In the genomic region with DNA sequence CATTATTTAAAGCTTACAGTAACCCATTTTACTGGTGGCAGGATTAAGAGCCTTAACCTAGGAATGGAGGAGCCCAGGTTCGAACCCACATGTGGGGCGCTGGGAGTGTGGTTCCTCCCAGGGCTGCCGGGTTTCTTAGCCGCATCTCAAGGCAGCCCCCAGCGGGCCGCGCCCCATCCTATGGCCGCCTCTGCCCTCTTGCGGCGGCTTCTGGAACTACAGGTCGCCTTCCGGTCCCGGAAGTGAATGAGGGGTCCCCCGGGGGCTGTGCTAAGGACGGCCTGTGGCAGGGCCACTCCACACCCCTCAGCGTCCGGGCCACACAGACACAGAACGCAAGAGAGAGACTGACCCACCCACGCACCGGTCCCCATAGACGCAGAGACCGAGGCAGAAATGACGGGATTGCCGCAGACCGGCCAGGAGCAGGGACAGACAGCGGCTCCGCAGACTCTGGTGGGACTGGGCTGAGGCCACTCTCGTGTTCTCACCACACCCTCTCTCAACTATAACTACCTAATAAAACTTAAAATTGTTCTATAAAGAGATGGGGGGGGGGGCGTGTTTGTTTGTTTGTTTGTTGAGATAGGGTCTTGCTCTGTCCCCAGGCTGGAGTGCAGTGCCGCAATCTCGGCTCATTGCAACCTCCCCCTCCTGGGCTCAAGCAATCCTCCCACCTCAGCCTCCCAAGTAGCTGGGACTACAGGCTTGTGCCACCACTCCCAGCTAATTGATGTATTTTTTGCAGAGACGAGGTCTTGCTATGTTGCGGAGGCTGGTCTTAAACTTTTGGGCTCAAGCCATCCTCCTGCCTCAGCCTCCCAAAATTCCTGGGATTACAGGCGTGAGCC, we compare ENCODE assay signal across 10 cellular contexts. TPM values are rescaled to one million over a fixed set of nuclear protein-coding genes. Genes with fewer than 3 reads are reported as not detected.
DNase-seq lines count a peak whose midpoint lies in the region; ATAC-seq lines count a peak whose summit lies in the region.
"Not testable (repeated sequence)": the region's sequence is repeated elsewhere in the genome, so short reads cannot be mapped to it uniquely, and the experiment has no call there.
"Had no signal": no experiment of that assay in that cellular context is flagged by ENCODE, and none has a peak within 500 bp of the region (broad histone marks: within the 10 kb centered on the region; RNA-seq: fewer than 3 reads in every experiment).

No MANE protein-coding gene starts in this region.

- ATAC-seq in GM18870 (IDR thresholded peaks at IDR 0.05; ENCODE audit: unreplicated experiment) (peak; percentile 58), GM21423 (IDR thresholded peaks at IDR 0.05; ENCODE audit: unreplicated experiment) (peak; percentile 80), HG02763 (IDR thresholded peaks at IDR 0.05; ENCODE audit: unreplicated experiment) (peak; percentile 79), HG03175 (IDR thresholded peaks at IDR 0.05; ENCODE audit: unreplicated experiment) (peak; percentile 78), T-cell (replicated peaks in 1 of 4) (peak; percentile 95 to 99 (median 96)), esophagus mucosa (peak; percentile 93)
- ATAC-seq in naive thymus-derived CD8-positive, alpha-beta T cell, result peak; percentile 96 to 98

- H3K27me3 Mint-ChIP-seq in T-cell; naive thymus-derived CD8-positive, alpha-beta T cell: not testable (repeated sequence)

- not testable (repeated sequence) for H3K36me3 Mint-ChIP-seq in T-cell; naive thymus-derived CD8-positive, alpha-beta T cell

- not testable (repeated sequence) for H3K4me1 Mint-ChIP-seq in T-cell; naive thymus-derived CD8-positive, alpha-beta T cell

- not testable (repeated sequence) for H3K4me3 Mint-ChIP-seq in T-cell; naive thymus-derived CD8-positive, alpha-beta T cell

- not testable (repeated sequence) for H3K27ac Mint-ChIP-seq in T-cell; naive thymus-derived CD8-positive, alpha-beta T cell

- CTCF ChIA-PET in T-cell (lab: Charles Lee), result not testable (repeated sequence)

- not testable (repeated sequence) for DNase-seq in T-cell; naive thymus-derived CD8-positive, alpha-beta T cell

- POLR2A ChIA-PET in T-cell (lab: Charles Lee); naive thymus-derived CD8-positive, alpha-beta T cell (lab: Charles Lee): not testable (repeated sequence)

- H3K9me3 Mint-ChIP-seq in T-cell; naive thymus-derived CD8-positive, alpha-beta T cell: not testable (repeated sequence)

RNA-seq across cellular contexts. Expression of a gene that starts 23.8 kb away (rescaled TPM):
- total RNA-seq in T-cell (10 to 100 TPM; 26.5 to 95.2 (median 74.0) TPM), esophagus mucosa (1.00 TPM)
- 10 to 100 TPM; 65.6 to 69.9 TPM for total RNA-seq in naive thymus-derived CD8-positive, alpha-beta T cell
- polyA plus RNA-seq in naive thymus-derived CD8-positive, alpha-beta T cell, result 10 to 100 TPM; 32.7 to 99.6 (median 73.1) TPM
- total RNA-seq: bronchial epithelial cell, MCF 10A had no signal

RNA-seq across cellular contexts. Expression of a gene that starts 56.8 kb away (rescaled TPM):
- total RNA-seq in T-cell (100 to 1,000 TPM in 1 of 5 donors, 10 to 100 TPM in 4; 28.0 to 106 (median 85.5) TPM), esophagus mucosa (0.48 TPM)
- 10 to 100 TPM; 67.3 to 69.6 TPM for total RNA-seq in naive thymus-derived CD8-positive, alpha-beta T cell
- 1 to 10 TPM in 1 of 3 donors, under 1 TPM in 2; 0.44 to 1.2 (median 0.71) TPM for polyA plus RNA-seq in naive thymus-derived CD8-positive, alpha-beta T cell
- total RNA-seq: bronchial epithelial cell, MCF 10A, vagina had no signal

Comparison
In these comparisons a context has a peak if more than half of its experiments do, and no peak if none do; other contexts are left out.
1. RNA of a gene that starts 23.8 kb away (total RNA-seq): 26.5 to 95.2 TPM in T-cell and 65.6 to 69.9 TPM in naive thymus-derived CD8-positive, alpha-beta T cell; 1.00 TPM in esophagus mucosa (single experiment); every median in the first group is over 10 times any median in the second.
2. RNA of a gene that starts 56.8 kb away (total RNA-seq): 28.0 to 106 TPM in T-cell and 67.3 to 69.6 TPM in naive thymus-derived CD8-positive, alpha-beta T cell; 0.48 TPM in esophagus mucosa (single experiment); every median in the first group is over 10 times any median in the second.
3. Peak in every context shown above with its lines, with median percentiles within 50 percentile points of each other: ATAC-seq.